34 cellular contexts compared by ENCODE assay signal in the genomic region with DNA sequence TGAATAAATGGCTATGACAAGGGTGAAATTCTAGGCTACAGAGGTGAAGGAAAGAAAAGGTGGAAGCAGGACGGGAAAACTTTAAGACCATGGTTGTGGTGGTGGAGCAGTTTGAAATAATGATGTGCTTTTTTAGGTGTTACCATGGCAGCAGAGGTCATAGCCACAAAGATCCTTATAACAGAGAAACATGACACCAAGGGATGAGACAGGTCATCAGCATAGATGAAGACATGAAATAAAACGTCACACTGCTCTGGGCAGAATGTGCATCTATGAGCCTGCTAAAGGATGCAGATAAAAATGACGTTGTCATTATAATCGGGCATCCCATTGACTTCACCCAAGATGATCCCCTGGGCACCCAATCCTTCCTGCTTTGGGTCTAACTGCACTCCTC.
"Had no signal": no experiment of that assay in that cellular context is flagged by ENCODE, and none has a peak within 500 bp of the region (broad histone marks: within the 10 kb centered on the region; RNA-seq: fewer than 3 reads in every experiment).

No MANE protein-coding gene starts in this region.

- H3K4me1 Mint-ChIP-seq: activated B cell treated with CpG ODN at 0.5 μM for 24 hours; activated CD8-positive, alpha-beta memory T cell treated with anti-CD3 and anti-CD28 coated beads, Interleukin-2, amount 10 ng/mL, durations not matched to agents 7 days and 5 days; activated naive CD4-positive, alpha-beta T cell treated with anti-CD3 and anti-CD28 coated beads, Interleukin-2, amount 50 U/mL, for 24 hours; activated naive CD8-positive, alpha-beta T cell treated with anti-CD3 and anti-CD28 coated beads for 36 hours; activated naive CD8-positive, alpha-beta T cell treated with anti-CD3 and anti-CD28 coated beads, Interleukin-2, amount 50 U/mL, for 24 hours; endodermal cell; T-helper 17 cell had no signal

- H3K27ac Mint-ChIP-seq: activated B cell treated with CpG ODN at 0.5 μM for 24 hours; activated CD8-positive, alpha-beta memory T cell treated with anti-CD3 and anti-CD28 coated beads, Interleukin-2, amount 10 ng/mL, durations not matched to agents 7 days and 5 days; activated CD8-positive, alpha-beta T cell treated with anti-CD3 and anti-CD28 coated beads for 36 hours; activated naive CD4-positive, alpha-beta T cell treated with anti-CD3 and anti-CD28 coated beads for 36 hours; activated naive CD4-positive, alpha-beta T cell treated with anti-CD3 and anti-CD28 coated beads, Interleukin-2, amount 50 U/mL, for 24 hours; activated naive CD8-positive, alpha-beta T cell treated with anti-CD3 and anti-CD28 coated beads for 36 hours; activated naive CD8-positive, alpha-beta T cell treated with anti-CD3 and anti-CD28 coated beads, Interleukin-2, amount 50 U/mL, for 24 hours; activated T-helper 1 cell treated with anti-CD3 and anti-CD28 coated beads, Interleukin-12 subunit alpha, Interleukin-12 subunit beta, Interleukin-2, Interleukin-4 antibody, amounts not matched to agents 30 ng/mL and 10 ng/mL and 1 ng/mL, durations not matched to agents 14 hours and 24 hours and 36 hours; activated T-helper 2 cell treated with anti-CD3 and anti-CD28 coated beads, Interferon-gamma antibody, Interleukin-2, Interleukin-4, amounts not matched to agents 10 μg/mL and 5 μg/mL and 100 μg/mL, durations not matched to agents 14 hours and 24 hours and 36 hours; endodermal cell; T-helper 17 cell; T-helper 2 cell treated with Interferon-gamma antibody and Interleukin-4, amounts not matched to agents 5 μg/mL and 100 μg/mL, for 36 hours had no signal

- H3K4me3 ChIP-seq: adrenal gland, body of pancreas, cardiac muscle cell, colonic mucosa had no signal

- H3K36me3 Mint-ChIP-seq: activated CD8-positive, alpha-beta memory T cell treated with anti-CD3 and anti-CD28 coated beads, Interleukin-2, amount 10 ng/mL, durations not matched to agents 7 days and 5 days; activated naive CD4-positive, alpha-beta T cell treated with anti-CD3 and anti-CD28 coated beads, Interleukin-2, amount 50 U/mL, for 24 hours; activated naive CD8-positive, alpha-beta T cell treated with anti-CD3 and anti-CD28 coated beads for 36 hours had no signal

- DNase-seq: activated B cell treated with CpG ODN at 0.5 μM for 24 hours; activated CD4-positive, alpha-beta T cell treated with anti-CD3 and anti-CD28 coated beads for 48 hours; activated CD4-positive, alpha-beta T cell treated with anti-CD3 and anti-CD28 coated beads, Interleukin-2, amount 50 U/mL, for 1 hour; activated CD4-positive, alpha-beta T cell treated with anti-CD3 and anti-CD28 coated beads, Interleukin-2, amount 50 U/mL, for 48 hours; activated CD8-positive, alpha-beta memory T cell treated with anti-CD3 and anti-CD28 coated beads, Interleukin-2, amount 10 ng/mL, durations not matched to agents 7 days and 5 days; activated CD8-positive, alpha-beta memory T cell treated with anti-CD3 and anti-CD28 coated beads, Interleukin-2, amount 50 U/mL, for 4 hours; activated CD8-positive, alpha-beta T cell treated with anti-CD3 and anti-CD28 coated beads for 36 hours; activated effector memory CD4-positive, alpha-beta T cell treated with anti-CD3 and anti-CD28 coated beads, Interleukin-2, amount 50 U/mL, for 16 hours; activated naive CD4-positive, alpha-beta T cell treated with anti-CD3 and anti-CD28 coated beads for 36 hours; activated naive CD8-positive, alpha-beta T cell treated with anti-CD3 and anti-CD28 coated beads for 36 hours; activated naive CD8-positive, alpha-beta T cell treated with anti-CD3 and anti-CD28 coated beads, Interleukin-2, amount 50 U/mL, for 24 hours; activated T-cell treated with anti-CD3 and anti-CD28 coated beads, Interleukin-2, amount 50 U/mL, for 1 hour; activated T-cell treated with anti-CD3 and anti-CD28 coated beads, Interleukin-2, amount 50 U/mL, for 48 hours; adrenal gland; amygdala; aorta; body of pancreas; central memory CD4-positive, alpha-beta T cell; cerebellar nuclear complex; colonic mucosa; effector CD8-positive, alpha-beta T cell; endodermal cell; foreskin fibroblast; head of caudate nucleus; T-helper 1 cell; T-helper 17 cell; T1000; WERI-Rb-1 had no signal

- H3K27me3 ChIP-seq: adrenal gland, body of pancreas, cardiac muscle cell, colonic mucosa had no signal

- H3K27me3 Mint-ChIP-seq: activated B cell treated with CpG ODN at 0.5 μM for 24 hours; activated CD8-positive, alpha-beta memory T cell treated with anti-CD3 and anti-CD28 coated beads, Interleukin-2, amount 10 ng/mL, durations not matched to agents 7 days and 5 days; activated CD8-positive, alpha-beta T cell treated with anti-CD3 and anti-CD28 coated beads for 36 hours; activated naive CD4-positive, alpha-beta T cell treated with anti-CD3 and anti-CD28 coated beads, Interleukin-2, amount 50 U/mL, for 24 hours; activated naive CD8-positive, alpha-beta T cell treated with anti-CD3 and anti-CD28 coated beads for 36 hours; activated naive CD8-positive, alpha-beta T cell treated with anti-CD3 and anti-CD28 coated beads, Interleukin-2, amount 50 U/mL, for 24 hours; T-helper 17 cell had no signal

- H3K36me3 ChIP-seq: adrenal gland, cardiac muscle cell, colonic mucosa, WERI-Rb-1 had no signal

- H3K9me3 ChIP-seq: adrenal gland, colonic mucosa had no signal

- FAIRE-seq: frontal cortex had no signal

- H3K4me3 Mint-ChIP-seq: activated B cell treated with CpG ODN at 0.5 μM for 24 hours; activated CD8-positive, alpha-beta memory T cell treated with anti-CD3 and anti-CD28 coated beads, Interleukin-2, amount 10 ng/mL, durations not matched to agents 7 days and 5 days; activated CD8-positive, alpha-beta T cell treated with anti-CD3 and anti-CD28 coated beads for 36 hours; activated naive CD4-positive, alpha-beta T cell treated with anti-CD3 and anti-CD28 coated beads for 36 hours; activated naive CD4-positive, alpha-beta T cell treated with anti-CD3 and anti-CD28 coated beads, Interleukin-2, amount 50 U/mL, for 24 hours; activated naive CD8-positive, alpha-beta T cell treated with anti-CD3 and anti-CD28 coated beads for 36 hours; activated naive CD8-positive, alpha-beta T cell treated with anti-CD3 and anti-CD28 coated beads, Interleukin-2, amount 50 U/mL, for 24 hours; activated T-helper 1 cell treated with anti-CD3 and anti-CD28 coated beads, Interleukin-12 subunit alpha, Interleukin-12 subunit beta, Interleukin-2, Interleukin-4 antibody, amounts not matched to agents 30 ng/mL and 10 ng/mL and 1 ng/mL, durations not matched to agents 14 hours and 24 hours and 36 hours; endodermal cell; T-helper 17 cell; T-helper 2 cell treated with Interferon-gamma antibody and Interleukin-4, amounts not matched to agents 5 μg/mL and 100 μg/mL, for 36 hours had no signal

- H3K9me3 Mint-ChIP-seq: activated naive CD8-positive, alpha-beta T cell treated with anti-CD3 and anti-CD28 coated beads, Interleukin-2, amount 50 U/mL, for 24 hours; activated T-helper 1 cell treated with anti-CD3 and anti-CD28 coated beads, Interleukin-12 subunit alpha, Interleukin-12 subunit beta, Interleukin-2, Interleukin-4 antibody, amounts not matched to agents 30 ng/mL and 10 ng/mL and 1 ng/mL, durations not matched to agents 14 hours and 24 hours and 36 hours had no signal

- H3K4me1 ChIP-seq: adrenal gland, body of pancreas, colonic mucosa had no signal

- H3K27ac ChIP-seq: adrenal gland, body of pancreas, cardiac muscle cell, colonic mucosa, WERI-Rb-1 had no signal
